15 cellular contexts compared by ENCODE assay signal in the genomic region with DNA sequence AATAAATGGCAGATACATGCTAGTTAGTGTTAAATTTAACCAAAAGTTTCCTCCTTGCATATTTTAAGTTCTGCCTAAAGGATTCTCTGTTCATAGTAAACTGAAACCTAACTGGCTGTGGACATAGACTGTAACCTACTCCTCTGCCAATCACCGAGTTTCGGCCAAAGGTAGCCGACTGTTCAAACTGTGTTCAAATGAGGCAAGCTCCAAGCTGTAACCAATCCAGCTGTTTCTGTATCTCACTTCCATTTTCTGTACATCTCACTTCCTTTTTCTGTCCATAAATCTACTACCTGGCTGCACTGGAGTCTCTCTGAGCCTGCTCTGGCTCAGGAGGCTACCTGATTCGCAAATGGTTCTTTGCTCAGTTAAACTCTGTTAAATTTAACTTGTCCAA. TPM values are rescaled to one million over a fixed set of nuclear protein-coding genes. Genes with fewer than 3 reads are reported as not detected.
A peak's percentile ranks its signal among the peaks of the same experiment; 100 is the strongest.
DNase-seq lines count a peak whose midpoint lies in the region; ATAC-seq and TF ChIP-seq lines count a peak whose summit lies in the region.
"Had no signal": no experiment of that assay in that cellular context is flagged by ENCODE, and none has a peak within 500 bp of the region (broad histone marks: within the 10 kb centered on the region; RNA-seq: fewer than 3 reads in every experiment).

No MANE protein-coding gene starts in this region.

- TF ChIP-seq POLR2A in suprapubic skin (IDR thresholded peaks at IDR 0.05) = no peak

- DNase-seq in amniotic stem cell (lab: John Stamatoyannopoulos, UW) = no peak
- DNase-seq in RKO (ENCODE audit: low spot score) = no peak
- DNase-seq in suprapubic skin (ENCODE audit: low spot score in 2 of 2) = no peak
- DNase-seq: CD8-positive, alpha-beta memory T cell; GDM1; NCI-H446; right lobe of liver had no signal

- H3K9me3 ChIP-seq in suprapubic skin = no peaks in the 10 kb centered on the region
- H3K9me3 ChIP-seq: right lobe of liver, thoracic aorta had no signal

- no peak overlapping the region for H3K4me3 ChIP-seq in suprapubic skin
- H3K4me3 ChIP-seq: right lobe of liver, thoracic aorta had no signal

- no peak for TF ChIP-seq CTCF in suprapubic skin (IDR thresholded peaks at IDR 0.05)

- no peak overlapping the region for H3K4me3 Mint-ChIP-seq in stimulated activated memory B cell treated with anti-CD40 and anti-IgM and Interleukin-4, amounts not matched to agents 10 μg/mL and 1 μg/mL and 100 μg/mL, for 72 hours
- H3K4me3 Mint-ChIP-seq: CD8-positive, alpha-beta memory T cell; dendritic cell treated with granulocyte-macrophage colony-stimulating factor and Interleukin-4, amounts not matched to agents 40 ng/mL and 50 ng/mL, for 4 days had no signal

- H3K27ac ChIP-seq in suprapubic skin = no peak overlapping the region
- H3K27ac ChIP-seq: HL-60, right lobe of liver, thoracic aorta had no signal

- H3K36me3 ChIP-seq in suprapubic skin = no peaks in the 10 kb centered on the region
- H3K36me3 ChIP-seq: right lobe of liver, thoracic aorta had no signal

- H3K36me3 Mint-ChIP-seq in stimulated activated memory B cell treated with anti-CD40 and anti-IgM and Interleukin-4, amounts not matched to agents 10 μg/mL and 1 μg/mL and 100 μg/mL, for 72 hours = peaks cover 82% of the 10 kb centered on the region

- peak; percentile 58 for ATAC-seq in GM19397 (IDR thresholded peaks at IDR 0.05; ENCODE audit: unreplicated experiment)
- peak; percentile 62 for ATAC-seq in HG02759 (IDR thresholded peaks at IDR 0.05; ENCODE audit: unreplicated experiment)
- peak; percentile 53 for ATAC-seq in HG03460 (IDR thresholded peaks at IDR 0.05; ENCODE audit: unreplicated experiment)
- peak; percentile 20 for ATAC-seq in stimulated activated memory B cell treated with anti-CD40 and anti-IgM and Interleukin-4, amounts not matched to agents 10 μg/mL and 1 μg/mL and 100 μg/mL, for 72 hours
- ATAC-seq: right lobe of liver had no signal

- H3K27ac Mint-ChIP-seq in stimulated activated memory B cell treated with anti-CD40 and anti-IgM and Interleukin-4, amounts not matched to agents 10 μg/mL and 1 μg/mL and 100 μg/mL, for 72 hours = peak overlapping the region; percentile 3
- H3K27ac Mint-ChIP-seq: CD8-positive, alpha-beta memory T cell; dendritic cell treated with granulocyte-macrophage colony-stimulating factor and Interleukin-4, amounts not matched to agents 40 ng/mL and 50 ng/mL, for 4 days had no signal

- H3K27me3 ChIP-seq in suprapubic skin = no peaks in the 10 kb centered on the region
- H3K27me3 ChIP-seq: right lobe of liver had no signal

- WGBS in suprapubic skin = 93% methylated on average over 4 of the region's 4 CpGs

- peaks cover 5% of the 10 kb centered on the region for H3K4me1 Mint-ChIP-seq in stimulated activated memory B cell treated with anti-CD40 and anti-IgM and Interleukin-4, amounts not matched to agents 10 μg/mL and 1 μg/mL and 100 μg/mL, for 72 hours

- TF ChIP-seq EP300 in suprapubic skin (IDR thresholded peaks at IDR 0.05) = no peak

- H3K27me3 Mint-ChIP-seq in stimulated activated memory B cell treated with anti-CD40 and anti-IgM and Interleukin-4, amounts not matched to agents 10 μg/mL and 1 μg/mL and 100 μg/mL, for 72 hours = no peaks in the 10 kb centered on the region
- H3K27me3 Mint-ChIP-seq: dendritic cell treated with granulocyte-macrophage colony-stimulating factor and Interleukin-4, amounts not matched to agents 40 ng/mL and 50 ng/mL, for 4 days had no signal

- H3K9me3 Mint-ChIP-seq in stimulated activated memory B cell treated with anti-CD40 and anti-IgM and Interleukin-4, amounts not matched to agents 10 μg/mL and 1 μg/mL and 100 μg/mL, for 72 hours = no peaks in the 10 kb centered on the region
- H3K9me3 Mint-ChIP-seq: CD8-positive, alpha-beta memory T cell; dendritic cell treated with granulocyte-macrophage colony-stimulating factor and Interleukin-4, amounts not matched to agents 40 ng/mL and 50 ng/mL, for 4 days had no signal

- peaks cover 5% of the 10 kb centered on the region for H3K4me1 ChIP-seq in suprapubic skin
- H3K4me1 ChIP-seq: right lobe of liver had no signal

RNA-seq across cellular contexts. Expression of a gene that starts 44.1 kb away (rescaled TPM):
- total RNA-seq in suprapubic skin = not detected
- total RNA-seq: CD8-positive, alpha-beta memory T cell; M059J; right lobe of liver; thoracic aorta had no signal
